In genomic region chr2:68466361-68466777, GRCh38 we compare ENCODE assay signal across 8 cellular contexts. TPM values are rescaled to one million over a fixed set of nuclear protein-coding genes. Genes with fewer than 3 reads are reported as not detected.
DNase-seq lines count a peak whose midpoint lies in the region; ATAC-seq, FAIRE-seq and TF ChIP-seq lines count a peak whose summit lies in the region.

No MANE protein-coding gene starts in this region.

- H3K27ac ChIP-seq in iPS-18a (ENCODE audit: low read length) = no peak overlapping the region

- H3K9me3 ChIP-seq in iPS-18a (ENCODE audit: control insufficient read depth, low read depth, low read length) = no peaks in the 10 kb centered on the region

- peaks cover 6% of the 10 kb centered on the region for H3K4me1 ChIP-seq in iPS-18a (ENCODE audit: control insufficient read depth, low read depth, low read length)

- in situ Hi-C loops in SK-MEL-5 (cut with HindIII; ENCODE audit: low pct_unique_long_range_greater_than_20kb, low sequenced_read_pairs) = no loop called here

- H3K4me3 ChIP-seq in iPS-18a (ENCODE audit: low read length) = peak overlapping the region; percentile 91

- DNase-seq in H54 (ENCODE audit: insufficient read length, low spot score) = no peak
- peak; percentile 51 for DNase-seq in SK-MEL-5 (ENCODE audit: low read depth, low spot score)
- DNase-seq in activated naive CD8-positive, alpha-beta T cell treated with anti-CD3 and anti-CD28 coated beads, Interleukin-2, amount 50 U/mL, for 16 hours (ENCODE audit: low read depth, low spot score) = peak; percentile 30
- peak; percentile 33 to 47 for DNase-seq in stimulated activated CD4-positive, alpha-beta T cell treated with anti-CD3 and anti-CD28 coated beads, Interleukin-15, amount 100 ng/mL, for 48 hours (ENCODE audit: low read depth in 2 of 2)
- no peak for DNase-seq in SK-N-DZ (ENCODE audit: low spot score)
- no peak for DNase-seq in GM19238 (ENCODE audit: insufficient read length, low spot score)

- FAIRE-seq in H54 (lab: Jason Lieb, UNC) = peak; percentile 93

- peak overlapping the region; percentile 61 for H3K9ac ChIP-seq in iPS-18a (ENCODE audit: low read length)

- no peak for ATAC-seq in HG02970 (IDR thresholded peaks at IDR 0.05; ENCODE audit: low FRiP score, unreplicated experiment)

- H3K27me3 ChIP-seq in iPS-18a (ENCODE audit: control insufficient read depth, insufficient read depth, low read length) = no peaks in the 10 kb centered on the region

- TF ChIP-seq POLR2A in H54 (IDR thresholded peaks at IDR 0.05; ENCODE audit: low read depth, low read length) = no peak

- H3K36me3 ChIP-seq in iPS-18a (ENCODE audit: control insufficient read depth, low read depth, low read length) = no peaks in the 10 kb centered on the region

RNA-seq across cellular contexts. Expression of gene FBXO48, which starts 0.7 kb away (rescaled TPM):
- 0.83 and 1.2 TPM in 2 replicates for total RNA-seq in SK-MEL-5 (2014; rRNA removed; shearing (Covaris generic))
- polyA plus RNA-seq in SK-MEL-5 (2015; cell fraction: cytosol; rRNA removed) = 1.0 and 1.1 TPM in 2 replicates
- 2.5 and 3.4 TPM in 2 replicates for polyA plus RNA-seq in SK-MEL-5 (2015; cell fraction: nucleus; rRNA removed)
- 1.0 and 1.3 TPM in 2 replicates for polyA plus RNA-seq in SK-N-DZ (2014; cell fraction: cytosol; rRNA removed)
- 0.50 and 0.69 TPM in 2 replicates for polyA plus RNA-seq in SK-N-DZ (2014; cell fraction: nucleus; rRNA removed)

RNA-seq across cellular contexts. Expression of gene APLF, which starts 1.0 kb away (rescaled TPM):
- total RNA-seq in SK-MEL-5 (2014; rRNA removed; shearing (Covaris generic)) = 5.2 and 6.4 TPM in 2 replicates
- polyA plus RNA-seq in SK-MEL-5 (2015; cell fraction: cytosol; rRNA removed) = 5.2 and 5.7 TPM in 2 replicates
- 6.5 and 14.9 TPM in 2 replicates for polyA plus RNA-seq in SK-MEL-5 (2015; cell fraction: nucleus; rRNA removed)
- polyA plus RNA-seq in SK-N-DZ (2014; cell fraction: cytosol; rRNA removed) = 1.0 and 1.4 TPM in 2 replicates
- polyA plus RNA-seq in SK-N-DZ (2014; cell fraction: nucleus; rRNA removed) = 1.4 and 2.8 TPM in 2 replicates

Comparison
In these comparisons a context has a peak if more than half of its experiments do, and no peak if none do; other contexts are left out.
1. DNase-seq: peak in SK-MEL-5 (single experiment), activated naive CD8-positive, alpha-beta T cell treated with anti-CD3 and anti-CD28 coated beads, Interleukin-2, amount 50 U/mL, for 16 hours (single experiment) and stimulated activated CD4-positive, alpha-beta T cell treated with anti-CD3 and anti-CD28 coated beads, Interleukin-15, amount 100 ng/mL, for 48 hours (2 of 2); none in H54 (single experiment), SK-N-DZ (single experiment) and GM19238 (single experiment).